In the genomic region with DNA sequence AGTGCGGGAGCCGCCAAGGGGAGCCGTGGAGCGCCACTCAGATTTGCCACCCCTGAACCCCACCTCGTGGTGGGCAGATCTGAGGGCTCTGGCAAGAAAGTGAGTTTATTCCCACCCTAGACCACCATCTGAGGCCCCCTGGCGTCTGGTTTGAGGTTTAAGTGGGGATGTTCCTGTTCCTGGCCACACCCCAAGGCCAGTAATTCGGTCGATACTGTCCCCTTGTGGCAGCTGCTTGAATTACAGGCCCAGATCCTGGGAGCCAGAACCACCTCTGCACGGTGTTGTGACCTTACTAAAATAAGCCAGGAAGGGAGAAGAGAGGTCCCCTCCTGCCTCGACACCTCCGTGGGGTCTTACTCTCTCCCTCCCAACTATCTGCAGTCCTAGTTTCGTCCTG, we compare ENCODE assay signal across 8 cellular contexts. TPM values are rescaled to one million over a fixed set of nuclear protein-coding genes. Genes with fewer than 3 reads are reported as not detected.
DNase-seq lines count a peak whose midpoint lies in the region; ATAC-seq, FAIRE-seq and TF ChIP-seq lines count a peak whose summit lies in the region.

No MANE protein-coding gene starts in this region.

- H3K27ac Mint-ChIP-seq in activated CD4-positive, alpha-beta T cell treated with anti-CD3 and anti-CD28 coated beads for 36 hours, result no peak overlapping the region
- peak overlapping the region; percentile 84 for H3K27ac Mint-ChIP-seq in stimulated activated effector memory CD8-positive, alpha-beta T cell treated with anti-CD3 and anti-CD28 coated beads, Interleukin-12 subunit alpha, Interleukin-12 subunit beta, amount 100 ng/mL, for 72 hours

- no peak overlapping the region for H3K4me3 ChIP-seq in epithelial cell of proximal tubule (ENCODE audit: low read depth, low read length)

- H3K4me3 Mint-ChIP-seq in activated CD4-positive, alpha-beta T cell treated with anti-CD3 and anti-CD28 coated beads for 36 hours, result no peak overlapping the region
- H3K4me3 Mint-ChIP-seq in stimulated activated effector memory CD8-positive, alpha-beta T cell treated with anti-CD3 and anti-CD28 coated beads, Interleukin-12 subunit alpha, Interleukin-12 subunit beta, amount 100 ng/mL, for 72 hours, result no peak overlapping the region

- POLR2A ChIA-PET in activated CD4-positive, alpha-beta T cell treated with anti-CD3 and anti-CD28 coated beads for 36 hours (lab: Charles Lee), result no interaction called here

- no peaks in the 10 kb centered on the region for H3K27me3 Mint-ChIP-seq in activated CD4-positive, alpha-beta T cell treated with anti-CD3 and anti-CD28 coated beads for 36 hours

- no peak for FAIRE-seq in GM12891 (lab: Jason Lieb, UNC)

- DNase-seq in activated CD4-positive, alpha-beta T cell treated with anti-CD3 and anti-CD28 coated beads for 36 hours, result peak; percentile 76
- DNase-seq in activated CD4-positive, alpha-beta T cell treated with anti-CD3 and anti-CD28 coated beads for 4 hours, result no peak
- DNase-seq in RPMI7951 (ENCODE audit: low read depth) (peak; percentile 5), epithelial cell of proximal tubule (ENCODE audit: low read depth) (no peak), GM12891 (ENCODE audit: insufficient read length, low spot score) (no peak), Ammon's horn (ENCODE audit: low spot score) (no peak)
- peak; percentile 47 to 81 for DNase-seq in stimulated activated effector memory CD8-positive, alpha-beta T cell treated with anti-CD3 and anti-CD28 coated beads, Interleukin-12 subunit alpha, Interleukin-12 subunit beta, amount 100 ng/mL, for 72 hours (ENCODE audit: low spot score in 2 of 2)

- CTCF ChIA-PET in activated CD4-positive, alpha-beta T cell treated with anti-CD3 and anti-CD28 coated beads for 36 hours (lab: Charles Lee), result interaction anchor here (0.5 to 1.3 kb wide), 4 partner anchors 13 to 51 kb away, joined by 3 to 6 read pairs (median 4); no protein-coding TSS in a partner anchor

- ATAC-seq in activated CD4-positive, alpha-beta T cell treated with anti-CD3 and anti-CD28 coated beads for 36 hours, result no peak
- ATAC-seq in stimulated activated effector memory CD8-positive, alpha-beta T cell treated with anti-CD3 and anti-CD28 coated beads, Interleukin-12 subunit alpha, Interleukin-12 subunit beta, amount 100 ng/mL, for 72 hours, result no peak
- no peak for ATAC-seq in HG02763 (IDR thresholded peaks at IDR 0.05; ENCODE audit: unreplicated experiment)

- peak; percentile 68 for TF ChIP-seq CTCF in epithelial cell of proximal tubule (conservative IDR thresholded peaks at IDR 0.05; ENCODE audit: low read depth, low read length)

- H3K36me3 Mint-ChIP-seq in activated CD4-positive, alpha-beta T cell treated with anti-CD3 and anti-CD28 coated beads for 36 hours (ENCODE audit: low read depth), result peaks cover 51% of the 10 kb centered on the region
- H3K36me3 Mint-ChIP-seq in stimulated activated effector memory CD8-positive, alpha-beta T cell treated with anti-CD3 and anti-CD28 coated beads, Interleukin-12 subunit alpha, Interleukin-12 subunit beta, amount 100 ng/mL, for 72 hours, result peaks cover 75% of the 10 kb centered on the region

- no peak for TF ChIP-seq POLR2A in GM12891 (IDR thresholded peaks at IDR 0.05; ENCODE audit: low read depth, low read length)

- H3K9me3 Mint-ChIP-seq in activated CD4-positive, alpha-beta T cell treated with anti-CD3 and anti-CD28 coated beads for 36 hours (ENCODE audit: low read depth), result peaks cover 5% of the 10 kb centered on the region
- H3K9me3 Mint-ChIP-seq in stimulated activated effector memory CD8-positive, alpha-beta T cell treated with anti-CD3 and anti-CD28 coated beads, Interleukin-12 subunit alpha, Interleukin-12 subunit beta, amount 100 ng/mL, for 72 hours, result no peaks in the 10 kb centered on the region

- H3K4me1 Mint-ChIP-seq in activated CD4-positive, alpha-beta T cell treated with anti-CD3 and anti-CD28 coated beads for 36 hours, result peaks cover 35% of the 10 kb centered on the region
- peaks cover 45% of the 10 kb centered on the region for H3K4me1 Mint-ChIP-seq in stimulated activated effector memory CD8-positive, alpha-beta T cell treated with anti-CD3 and anti-CD28 coated beads, Interleukin-12 subunit alpha, Interleukin-12 subunit beta, amount 100 ng/mL, for 72 hours

- intact Hi-C loops in activated CD4-positive, alpha-beta T cell treated with anti-CD3 and anti-CD28 coated beads for 36 hours (cut with DNase I, micrococcal nuclease), result no loop called here

TF ChIP-seq in GM12891, 5 proteins besides CTCF, POLR2A, EP300 and RAD21:
- TF ChIP-seq TAF1 (IDR thresholded peaks at IDR 0.05; ENCODE audit: low read depth, low read length) (no peak), POU2F2 (IDR thresholded peaks at IDR 0.05; ENCODE audit: low read depth, low read length) (no peak), POLR2AphosphoS5 (IDR thresholded peaks at IDR 0.05; ENCODE audit: low read depth, low read length) (no peak)

RNA-seq across cellular contexts. Expression of a gene that starts 3.3 kb away (rescaled TPM):
- total RNA-seq in activated CD4-positive, alpha-beta T cell treated with anti-CD3 and anti-CD28 coated beads for 36 hours, result 100 to 1,000 TPM; 200 to 234 TPM
- 0.20 and 0.84 TPM in 2 replicates for total RNA-seq in RPMI7951 (2014; rRNA removed; shearing (Covaris generic))
- total RNA-seq in epithelial cell of proximal tubule, result 2.0 and 2.1 TPM in 2 replicates
- polyA plus RNA-seq in GM12891 (2012; ENCODE audit: low read depth, missing spikeins), result 3.6 TPM

RNA-seq across cellular contexts. Expression of a gene that starts 6.9 kb away (rescaled TPM):
- 10 to 100 TPM; 12.7 to 14.2 TPM for total RNA-seq in activated CD4-positive, alpha-beta T cell treated with anti-CD3 and anti-CD28 coated beads for 36 hours
- 23.2 and 24.9 TPM in 2 replicates for total RNA-seq in RPMI7951 (2014; rRNA removed; shearing (Covaris generic))
- 51.7 and 58.1 TPM in 2 replicates for total RNA-seq in epithelial cell of proximal tubule
- 11.5 TPM for polyA plus RNA-seq in GM12891 (2012; ENCODE audit: low read depth, missing spikeins)

RNA-seq across cellular contexts. Expression of a gene that starts 30.8 kb away (rescaled TPM):
- 10 to 100 TPM; 69.2 to 72.7 TPM for total RNA-seq in activated CD4-positive, alpha-beta T cell treated with anti-CD3 and anti-CD28 coated beads for 36 hours
- 15.7 and 15.9 TPM in 2 replicates for total RNA-seq in RPMI7951 (2014; rRNA removed; shearing (Covaris generic))
- total RNA-seq in epithelial cell of proximal tubule, result 24.7 and 35.1 TPM in 2 replicates
- polyA plus RNA-seq in GM12891 (2012; ENCODE audit: low read depth, missing spikeins), result 27.3 TPM

RNA-seq across cellular contexts. Expression of a gene that starts 49.7 kb away (rescaled TPM):
- total RNA-seq in activated CD4-positive, alpha-beta T cell treated with anti-CD3 and anti-CD28 coated beads for 36 hours, result under 1 TPM; 0.74 to 0.80 TPM
- total RNA-seq in RPMI7951 (2014; rRNA removed; shearing (Covaris generic)), result not detected in 2 replicates
- total RNA-seq in epithelial cell of proximal tubule, result 0.07 TPM in 1 of 2 replicates, not detected in the other
- polyA plus RNA-seq in GM12891 (2012; ENCODE audit: low read depth, missing spikeins), result 58.8 TPM

RNA-seq across cellular contexts. Expression of a gene that starts 56.5 kb away (rescaled TPM):
- total RNA-seq in activated CD4-positive, alpha-beta T cell treated with anti-CD3 and anti-CD28 coated beads for 36 hours, result 10 to 100 TPM in 1 of 2 experiments, 1 to 10 TPM in 1; 8.1 to 12.9 TPM
- total RNA-seq in RPMI7951 (2014; rRNA removed; shearing (Covaris generic)), result 8.1 and 19.2 TPM in 2 replicates
- 35.2 and 40.8 TPM in 2 replicates for total RNA-seq in epithelial cell of proximal tubule
- polyA plus RNA-seq in GM12891 (2012; ENCODE audit: low read depth, missing spikeins), result 21.0 TPM

Comparison
In these comparisons a context has a peak if more than half of its experiments do, and no peak if none do; other contexts are left out.
1. DNase-seq: peak in activated CD4-positive, alpha-beta T cell treated with anti-CD3 and anti-CD28 coated beads for 36 hours (single experiment), RPMI7951 (single experiment) and stimulated activated effector memory CD8-positive, alpha-beta T cell treated with anti-CD3 and anti-CD28 coated beads, Interleukin-12 subunit alpha, Interleukin-12 subunit beta, amount 100 ng/mL, for 72 hours (2 of 2); none in activated CD4-positive, alpha-beta T cell treated with anti-CD3 and anti-CD28 coated beads for 4 hours (0 of 2), epithelial cell of proximal tubule (single experiment), GM12891 (single experiment) and Ammon's horn (single experiment).
2. RNA of a gene that starts 3.3 kb away (total RNA-seq): 200 to 234 TPM in activated CD4-positive, alpha-beta T cell treated with anti-CD3 and anti-CD28 coated beads for 36 hours; 2.0 to 2.1 TPM in epithelial cell of proximal tubule and 0.20 to 0.84 TPM in RPMI7951; every median in the first group is over 10 times any median in the second.